In genomic region chr20:41476446-41476845, GRCh38 we compare ENCODE assay signal across 18 cellular contexts.
DNase-seq lines count a peak whose midpoint lies in the region; FAIRE-seq and TF ChIP-seq lines count a peak whose summit lies in the region.
"Had no signal": no experiment of that assay in that cellular context is flagged by ENCODE, and none has a peak within 500 bp of the region (broad histone marks: within the 10 kb centered on the region; RNA-seq: fewer than 3 reads in every experiment).

No MANE protein-coding gene starts in this region.

- H3K4me1 Mint-ChIP-seq in activated naive CD8-positive, alpha-beta T cell treated with anti-CD3 and anti-CD28 coated beads for 36 hours = peaks cover 21% of the 10 kb centered on the region

- peaks cover 8% of the 10 kb centered on the region for H3K9me3 Mint-ChIP-seq in activated naive CD8-positive, alpha-beta T cell treated with anti-CD3 and anti-CD28 coated beads for 36 hours
- H3K9me3 Mint-ChIP-seq: CD4-positive, alpha-beta memory T cell; memory B cell; stimulated activated naive CD8-positive, alpha-beta T cell treated with anti-CD3 and anti-CD28 coated beads, Interleukin-15, Interleukin-2, amounts not matched to agents 100 ng/mL and 50 ng/mL, for 24 hours; T-helper 2 cell treated with Interferon-gamma antibody and Interleukin-4, amounts not matched to agents 5 μg/mL and 100 μg/mL, for 36 hours had no signal

- no peak for TF ChIP-seq RAD21 in SK-N-SH (IDR thresholded peaks at IDR 0.05; ENCODE audit: low read length)

- POLR2A ChIA-PET in SK-N-SH (lab: Yijun Ruan, JAX) = no interaction called here

- peaks cover 13% of the 10 kb centered on the region for H3K79me1 ChIP-seq in mesenchymal stem cell (replicated peaks; ENCODE audit: low read length, poor library complexity, severe bottlenecking)

- H3K27me3 Mint-ChIP-seq in activated naive CD8-positive, alpha-beta T cell treated with anti-CD3 and anti-CD28 coated beads for 36 hours = no peaks in the 10 kb centered on the region
- H3K27me3 Mint-ChIP-seq: activated naive CD4-positive, alpha-beta T cell treated with anti-CD3 and anti-CD28 coated beads, Interleukin-2, amount 50 U/mL, for 24 hours; CD4-positive, alpha-beta memory T cell; memory B cell; stimulated activated naive CD8-positive, alpha-beta T cell treated with anti-CD3 and anti-CD28 coated beads, Interleukin-15, Interleukin-2, amounts not matched to agents 100 ng/mL and 50 ng/mL, for 24 hours had no signal

- no peak overlapping the region for H2BK120ac ChIP-seq in mesenchymal stem cell (ENCODE audit: low read depth, low read length)

- no peaks in the 10 kb centered on the region; the same call in 1 of the 2 replicates for H3K9me2 ChIP-seq in SK-N-SH

- peak; percentile 58 for DNase-seq in NCI-H748 treated with DMSO at 0.1 percent for 48 hours (lab: John Stamatoyannopoulos, UW)
- DNase-seq in NCI-H748 (lab: John Stamatoyannopoulos, UW; ENCODE audit: unreplicated experiment) = no peak
- DNase-seq in SK-N-SH = no peak
- DNase-seq in mesenchymal stem cell = no peak
- DNase-seq in GF-D8 (lab: John Stamatoyannopoulos, UW) = no peak
- no peak for DNase-seq in GM19239 (ENCODE audit: insufficient read length, low spot score)
- no peak for DNase-seq in activated naive CD8-positive, alpha-beta T cell treated with anti-CD3 and anti-CD28 coated beads for 36 hours
- DNase-seq: activated CD8-positive, alpha-beta memory T cell treated with anti-CD3 and anti-CD28 coated beads, Interleukin-2, amount 50 U/mL, for 4 hours; CD4-positive, alpha-beta memory T cell; central memory CD4-positive, alpha-beta T cell; nucleus accumbens had no signal

- H3K27ac ChIP-seq in SK-N-SH (ENCODE audit: low read depth in 2 of 2, low read length in 1 of 2) = peak overlapping the region; percentile 10 to 11; a peak in 3 of 4 replicates
- H3K27ac ChIP-seq in mesenchymal stem cell (ENCODE audit: low read length, poor library complexity, severe bottlenecking) = peak overlapping the region; percentile 51
- peak overlapping the region; percentile 10 for H3K27ac ChIP-seq in urinary bladder (ENCODE audit: low read depth)

- H2AK5ac ChIP-seq in mesenchymal stem cell (ENCODE audit: low read length, severe bottlenecking) = no peak overlapping the region

- H4K91ac ChIP-seq in mesenchymal stem cell (ENCODE audit: low read length) = no peak overlapping the region

- H3K23ac ChIP-seq in mesenchymal stem cell (ENCODE audit: low read length in 2 of 2) = no peak overlapping the region

- H3K4ac ChIP-seq in mesenchymal stem cell (ENCODE audit: low read depth in 1 of 2, low read length in 2 of 2) = no peak overlapping the region

- H3K4me3 ChIP-seq in SK-N-SH (ENCODE audit: low read depth in 2 of 2, low read length in 1 of 2) (no peak overlapping the region), mesenchymal stem cell (ENCODE audit: insufficient read depth in 1 of 2, low read depth in 1 of 2, low read length in 2 of 2) (no peak overlapping the region), urinary bladder (ENCODE audit: low read depth, low read length) (no peak overlapping the region)
- H3K4me3 ChIP-seq: GM12878 had no signal

- H3K9ac ChIP-seq in SK-N-SH (no peak overlapping the region), mesenchymal stem cell (ENCODE audit: low read length) (no peak overlapping the region)

- no peak overlapping the region for H2BK5ac ChIP-seq in mesenchymal stem cell (ENCODE audit: low read depth, low read length, poor library complexity, severe bottlenecking)

- 97% methylated on average over 1 of the region's 1 CpG for WGBS in SK-N-SH (ENCODE audit: low lambda C conversion rate)
- WGBS in mesenchymal stem cell = no CpG with 5 or more reads among the region's 1 CpG
- WGBS in urinary bladder = 93% methylated on average over 1 of the region's 1 CpG

- H3K36me3 ChIP-seq in SK-N-SH (replicated peaks in 1 of 2; ENCODE audit: control insufficient read depth in 1 of 2, insufficient read depth in 2 of 2, low read length in 1 of 2) (peaks cover 36 to 54% of the 10 kb centered on the region in 2 experiments), mesenchymal stem cell (ENCODE audit: control insufficient read depth in 1 of 2, insufficient read depth in 2 of 2, low read depth in 1 of 2, low read length in 2 of 2) (peaks cover 14 to 51% of the 10 kb centered on the region in 2 experiments), urinary bladder (ENCODE audit: insufficient read depth) (peaks cover 2% of the 10 kb centered on the region)

- H2BK15ac ChIP-seq in mesenchymal stem cell (ENCODE audit: low read depth, poor library complexity, severe bottlenecking) = no peak overlapping the region

- no peak overlapping the region for H2AFZ ChIP-seq in SK-N-SH (ENCODE audit: low read depth)
- H2AFZ ChIP-seq in mesenchymal stem cell (ENCODE audit: low read depth, low read length) = no peak overlapping the region

- no peak overlapping the region; the same call in 1 of the 2 replicates for H3K4me2 ChIP-seq in SK-N-SH
- no peak overlapping the region for H3K4me2 ChIP-seq in mesenchymal stem cell (ENCODE audit: low read length, poor library complexity, severe bottlenecking)

- H3K36me3 Mint-ChIP-seq in activated naive CD8-positive, alpha-beta T cell treated with anti-CD3 and anti-CD28 coated beads for 36 hours = peaks cover 15% of the 10 kb centered on the region

- H3K27me3 ChIP-seq in SK-N-SH (ENCODE audit: insufficient read depth) (no peaks in the 10 kb centered on the region), mesenchymal stem cell (ENCODE audit: control insufficient read depth in 1 of 2, insufficient read depth in 1 of 2, low read length in 2 of 2) (no peaks in the 10 kb centered on the region)

- H3K9me3 ChIP-seq in SK-N-SH = no peaks in the 10 kb centered on the region
- no peaks in the 10 kb centered on the region for H3K9me3 ChIP-seq in mesenchymal stem cell (ENCODE audit: control insufficient read depth, low read length)

- CTCF ChIA-PET in SK-N-SH (lab: Yijun Ruan, JAX) = interaction anchor here (1.1 kb wide), 1 partner anchor 67 kb away, joined by 3 read pairs; no protein-coding TSS in a partner anchor

- no peaks in the 10 kb centered on the region for H3K79me2 ChIP-seq in SK-N-SH (ENCODE audit: insufficient read depth)

- H2BK12ac ChIP-seq in mesenchymal stem cell (ENCODE audit: low read length in 2 of 2) = no peak overlapping the region

- H3K18ac ChIP-seq in mesenchymal stem cell (ENCODE audit: low read depth in 1 of 2, low read length in 2 of 2) = no peak overlapping the region

- no peak overlapping the region for H3K27ac Mint-ChIP-seq in activated naive CD8-positive, alpha-beta T cell treated with anti-CD3 and anti-CD28 coated beads for 36 hours
- H3K27ac Mint-ChIP-seq: activated naive CD4-positive, alpha-beta T cell treated with anti-CD3 and anti-CD28 coated beads, Interleukin-2, amount 50 U/mL, for 24 hours; CD4-positive, alpha-beta memory T cell; memory B cell; stimulated activated naive CD8-positive, alpha-beta T cell treated with anti-CD3 and anti-CD28 coated beads, Interleukin-15, Interleukin-2, amounts not matched to agents 100 ng/mL and 50 ng/mL, for 24 hours; T-helper 2 cell treated with Interferon-gamma antibody and Interleukin-4, amounts not matched to agents 5 μg/mL and 100 μg/mL, for 36 hours had no signal

- H3F3A ChIP-seq in SK-N-SH (replicated peaks; ENCODE audit: insufficient read depth) = peaks cover 3% of the 10 kb centered on the region

- H3K14ac ChIP-seq in mesenchymal stem cell (ENCODE audit: low read length in 2 of 2) = no peak overlapping the region

- peaks cover 0 to 11% of the 10 kb centered on the region in 2 experiments; a peak in 3 of 4 replicates for H3K4me1 ChIP-seq in SK-N-SH (ENCODE audit: control insufficient read depth in 1 of 2, insufficient read depth in 2 of 2, low read depth in 1 of 2, low read length in 1 of 2)
- peaks cover 6% of the 10 kb centered on the region for H3K4me1 ChIP-seq in mesenchymal stem cell (ENCODE audit: control insufficient read depth, insufficient read depth, low read depth, low read length)
- peaks cover 2% of the 10 kb centered on the region for H3K4me1 ChIP-seq in urinary bladder (ENCODE audit: insufficient read depth)

- no peak overlapping the region for H4K8ac ChIP-seq in mesenchymal stem cell (ENCODE audit: low read length)

- TF ChIP-seq EP300 in SK-N-SH (IDR thresholded peaks at IDR 0.05; ENCODE audit: borderline replicate concordance in 1 of 2, low read depth in 1 of 2, low read length in 1 of 2) = no peak

- H3K4me3 Mint-ChIP-seq in activated naive CD8-positive, alpha-beta T cell treated with anti-CD3 and anti-CD28 coated beads for 36 hours = no peak overlapping the region
- H3K4me3 Mint-ChIP-seq: activated naive CD4-positive, alpha-beta T cell treated with anti-CD3 and anti-CD28 coated beads, Interleukin-2, amount 50 U/mL, for 24 hours; CD4-positive, alpha-beta memory T cell; memory B cell; stimulated activated naive CD8-positive, alpha-beta T cell treated with anti-CD3 and anti-CD28 coated beads, Interleukin-15, Interleukin-2, amounts not matched to agents 100 ng/mL and 50 ng/mL, for 24 hours; T-helper 2 cell treated with Interferon-gamma antibody and Interleukin-4, amounts not matched to agents 5 μg/mL and 100 μg/mL, for 36 hours had no signal

- FAIRE-seq in GM19239 (lab: Jason Lieb, UNC) = no peak
- FAIRE-seq: frontal cortex, GM12878 had no signal

- no peak for TF ChIP-seq CTCF in SK-N-SH (IDR thresholded peaks at IDR 0.05)

- no peaks in the 10 kb centered on the region for H4K20me1 ChIP-seq in SK-N-SH (ENCODE audit: insufficient read depth)

TF ChIP-seq in SK-N-SH, 30 proteins besides CTCF, POLR2A, EP300 and RAD21 (continues in another document):
- TF ChIP-seq RCOR1 (IDR thresholded peaks at IDR 0.05; ENCODE audit: low read length) (no peak), POLR2AphosphoS5 (IDR thresholded peaks at IDR 0.05; ENCODE audit: low read depth, low read length) (no peak), USF2 (IDR thresholded peaks at IDR 0.05; ENCODE audit: borderline replicate concordance, low read depth, low read length) (no peak), EZH2phosphoT487 (IDR thresholded peaks at IDR 0.05; ENCODE audit: borderline replicate concordance, low read depth) (no peak), MXI1 (IDR thresholded peaks at IDR 0.05; ENCODE audit: low read depth, low read length) (no peak), JUND (IDR thresholded peaks at IDR 0.05) (no peak), FOXJ3 (CRISPR knock-in tag; IDR thresholded peaks at IDR 0.05) (no peak), TEAD4 (IDR thresholded peaks at IDR 0.05; ENCODE audit: borderline replicate concordance, insufficient read depth) (no peak)
